Comparison of ENCODE assay signal across 19 cellular contexts in the genomic region with DNA sequence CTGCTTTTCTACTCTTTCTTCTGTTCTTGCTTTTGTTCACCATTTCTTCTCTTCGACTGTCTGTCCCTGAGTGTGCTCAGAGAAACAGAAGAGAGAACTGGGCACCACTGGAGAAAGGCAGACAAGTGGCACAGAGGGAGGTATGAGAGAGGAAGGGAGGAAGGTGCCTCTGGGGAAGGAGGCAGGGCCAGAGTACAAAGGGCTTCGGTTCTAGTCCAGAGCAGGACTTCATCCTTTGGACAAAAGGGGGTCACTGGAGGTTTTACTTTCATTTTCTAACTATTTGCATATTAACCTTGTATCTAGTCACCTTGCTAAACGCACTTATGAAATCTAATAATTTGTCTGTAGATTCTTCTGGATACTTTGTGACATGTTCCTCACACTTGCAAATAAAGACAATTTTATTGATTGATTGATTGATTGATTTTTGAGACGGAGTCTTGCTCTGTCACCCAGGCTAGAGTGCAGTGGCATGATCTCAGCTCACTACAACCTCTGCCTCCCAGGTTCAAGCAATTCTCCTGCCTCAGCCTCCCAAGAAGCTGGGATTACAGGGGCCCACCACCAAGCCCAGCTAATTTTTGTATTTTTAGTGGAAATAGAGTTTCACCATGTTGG. TPM values are rescaled to one million over a fixed set of nuclear protein-coding genes. Genes with fewer than 3 reads are reported as not detected.
DNase-seq lines count a peak whose midpoint lies in the region; FAIRE-seq and TF ChIP-seq lines count a peak whose summit lies in the region.
"Had no signal": no experiment of that assay in that cellular context is flagged by ENCODE, and none has a peak within 500 bp of the region (broad histone marks: within the 10 kb centered on the region; RNA-seq: fewer than 3 reads in every experiment).

No MANE protein-coding gene starts in this region.

- H4K20me1 ChIP-seq in Loucy (ENCODE audit: insufficient read depth, low read length, poor library complexity, severe bottlenecking) (no peaks in the 10 kb centered on the region), astrocyte (ENCODE audit: insufficient read depth, low read length) (no peaks in the 10 kb centered on the region)

- H3K4me1 Mint-ChIP-seq in astrocyte (ENCODE audit: low read depth, unreplicated experiment) = peaks cover 9% of the 10 kb centered on the region
- H3K4me1 Mint-ChIP-seq in osteocyte (ENCODE audit: unreplicated experiment) = peaks cover 8% of the 10 kb centered on the region

- H3K36me3 ChIP-seq in Loucy (ENCODE audit: insufficient read depth, low read length) (no peaks in the 10 kb centered on the region), astrocyte (ENCODE audit: insufficient read depth, low read length) (no peaks in the 10 kb centered on the region), right atrium auricular region (no peaks in the 10 kb centered on the region)
- H3K36me3 ChIP-seq: MG63 had no signal

- H2AFZ ChIP-seq in Loucy (ENCODE audit: low read length) = peak overlapping the region; percentile 80
- H2AFZ ChIP-seq in astrocyte (ENCODE audit: low read depth, low read length) = peak overlapping the region; percentile 47

- H3K4me1 ChIP-seq in Loucy (ENCODE audit: insufficient read depth, low read length, poor library complexity, severe bottlenecking) (no peaks in the 10 kb centered on the region), astrocyte (ENCODE audit: insufficient read depth, low read length) (no peaks in the 10 kb centered on the region), right atrium auricular region (peaks cover 0 to 6% of the 10 kb centered on the region in 2 donors)
- H3K4me1 ChIP-seq: testis had no signal

- H3K4me3 ChIP-seq in Loucy (ENCODE audit: low read length, poor library complexity, severe bottlenecking) (no peak overlapping the region), astrocyte (ENCODE audit: insufficient read depth, low read depth, low read length) (no peak overlapping the region), right atrium auricular region (no peak overlapping the region)
- H3K4me3 ChIP-seq: MG63, mucosa of descending colon, testis had no signal

- no peaks in the 10 kb centered on the region for H3K9me3 ChIP-seq in Loucy (ENCODE audit: insufficient read depth, low read depth, low read length)
- no peaks in the 10 kb centered on the region for H3K9me3 ChIP-seq in astrocyte (ENCODE audit: insufficient read depth, low read depth, low read length)
- no peaks in the 10 kb centered on the region for H3K9me3 ChIP-seq in right atrium auricular region
- H3K9me3 ChIP-seq: MG63, mucosa of descending colon, testis had no signal

- peaks cover 17% of the 10 kb centered on the region for H3K27me3 Mint-ChIP-seq in astrocyte (ENCODE audit: low read depth, unreplicated experiment)
- no peaks in the 10 kb centered on the region for H3K27me3 Mint-ChIP-seq in osteocyte (ENCODE audit: unreplicated experiment)

- no peaks in the 10 kb centered on the region for H3K36me3 Mint-ChIP-seq in astrocyte (ENCODE audit: low read depth, unreplicated experiment)
- H3K36me3 Mint-ChIP-seq in osteocyte (ENCODE audit: unreplicated experiment) = peaks cover 58% of the 10 kb centered on the region

- H3K9ac ChIP-seq in Loucy (ENCODE audit: low read depth, low read length, poor library complexity, severe bottlenecking) (no peak overlapping the region), astrocyte (ENCODE audit: low read length) (no peak overlapping the region)

- peak; percentile 44 for FAIRE-seq in GM12892 (lab: Jason Lieb, UNC)
- no peak for FAIRE-seq in astrocyte (lab: Jason Lieb, UNC)
- FAIRE-seq: frontal cortex, H54 had no signal

- H3K4me3 Mint-ChIP-seq in astrocyte (ENCODE audit: unreplicated experiment) (no peak overlapping the region), osteocyte (ENCODE audit: unreplicated experiment) (no peak overlapping the region)

- H3K27ac Mint-ChIP-seq in astrocyte (ENCODE audit: unreplicated experiment) (no peak overlapping the region), osteocyte (ENCODE audit: unreplicated experiment) (peak overlapping the region; percentile 75)

- DNase-seq in GM12892 (ENCODE audit: insufficient read length) (no peak), astrocyte (ENCODE audit: low read depth) (no peak), osteocyte (ENCODE audit: extremely low spot score, unreplicated experiment) (no peak), right atrium auricular region (ENCODE audit: low spot score) (no peak), NCI-H146 (lab: John Stamatoyannopoulos, UW) (no peak)
- no peak for DNase-seq in activated CD4-positive, CD25-positive, alpha-beta regulatory T cell (lab: John Stamatoyannopoulos, UW)
- DNase-seq: activated naive CD4-positive, alpha-beta T cell treated with Interleukin-2 at 50 U/mL for 16 hours; cortex of kidney; left colon; MG63; mucosa of descending colon; NCI-H2029 treated with DMSO at 0.1 percent for 48 hours; NCI-H526; stimulated activated CD4-positive, alpha-beta T cell treated with anti-CD3 and anti-CD28 coated beads, Interleukin-4, amount 100 ng/mL, for 1 hour; testis had no signal

- H3K9me3 Mint-ChIP-seq in astrocyte (ENCODE audit: unreplicated experiment) (no peaks in the 10 kb centered on the region), osteocyte (ENCODE audit: unreplicated experiment) (no peaks in the 10 kb centered on the region)

- no peaks in the 10 kb centered on the region for H3K27me3 ChIP-seq in Loucy (ENCODE audit: insufficient read depth, low read length, poor library complexity, severe bottlenecking)
- no peaks in the 10 kb centered on the region for H3K27me3 ChIP-seq in astrocyte (ENCODE audit: insufficient read depth, low read length)
- H3K27me3 ChIP-seq in right atrium auricular region = no peaks in the 10 kb centered on the region
- H3K27me3 ChIP-seq: MG63, testis had no signal

- H3K79me2 ChIP-seq in Loucy (ENCODE audit: insufficient read depth, low read length) (no peaks in the 10 kb centered on the region), astrocyte (ENCODE audit: insufficient read depth, low read length) (no peaks in the 10 kb centered on the region)

- H3F3A ChIP-seq in Loucy (ENCODE audit: low read depth) = no peaks in the 10 kb centered on the region

- TF ChIP-seq CTCF in Loucy (conservative IDR thresholded peaks at IDR 0.05; ENCODE audit: low read length) (no peak), astrocyte (IDR thresholded peaks at IDR 0.05; ENCODE audit: insufficient read depth, low read depth, low read length) (no peak), osteocyte (IDR thresholded peaks at IDR 0.05) (no peak), right atrium auricular region (IDR thresholded peaks at IDR 0.05) (no peak)

- H3K27ac ChIP-seq in astrocyte (ENCODE audit: low read depth, low read length) = no peak overlapping the region
- no peak overlapping the region for H3K27ac ChIP-seq in right atrium auricular region
- H3K27ac ChIP-seq: C4-2B, testis had no signal

- TF ChIP-seq POLR2A in GM12892 (IDR thresholded peaks at IDR 0.05; ENCODE audit: low read depth, low read length) = no peak

- H3K4me2 ChIP-seq in Loucy (ENCODE audit: low read depth, low read length, poor library complexity, severe bottlenecking) = peak overlapping the region; percentile 25
- H3K4me2 ChIP-seq in astrocyte (ENCODE audit: low read length) = peak overlapping the region; percentile 11

- no peaks in the 10 kb centered on the region for H3K9me2 ChIP-seq in Loucy (replicated peaks; ENCODE audit: low read depth, low read length)

RNA-seq across cellular contexts. Expression of a gene that starts 13.5 kb away (rescaled TPM):
- 1.1 TPM for polyA plus RNA-seq in GM12892 (2012; ENCODE audit: missing spikeins)
- total RNA-seq in astrocyte (2.1 and 6.6 TPM in 2 replicates), osteocyte (460 and 524 TPM in 2 replicates), right atrium auricular region (10 to 100 TPM; 11.1 to 37.5 TPM)

RNA-seq across cellular contexts. Expression of a gene that starts 30.2 kb away (rescaled TPM):
- polyA plus RNA-seq in GM12892 (2012; ENCODE audit: missing spikeins) = 9.4 TPM
- total RNA-seq in astrocyte (22.6 and 31.1 TPM in 2 replicates), osteocyte (30.3 and 31.2 TPM in 2 replicates), right atrium auricular region (10 to 100 TPM; 19.6 to 21.0 TPM)

RNA-seq across cellular contexts. Expression of a gene that starts 49.8 kb away (rescaled TPM):
- 26.4 TPM for polyA plus RNA-seq in GM12892 (2012; ENCODE audit: missing spikeins)
- 14.9 and 16.7 TPM in 2 replicates for total RNA-seq in astrocyte
- total RNA-seq in osteocyte = 35.1 and 38.2 TPM in 2 replicates
- 10 to 100 TPM; 18.8 to 25.3 TPM for total RNA-seq in right atrium auricular region

Comparison
In these comparisons a context has a peak if more than half of its experiments do, and no peak if none do; other contexts are left out.
1. RNA of a gene that starts 13.5 kb away (total RNA-seq): 460 to 524 TPM in osteocyte; 11.1 to 37.5 TPM in right atrium auricular region and 2.1 to 6.6 TPM in astrocyte; every median in the first group is over 10 times any median in the second.